Comparison of ENCODE assay signal across 1 cellular context in genomic region chr7:13414661-13415105, GRCh38.
TF ChIP-seq lines count a peak whose summit lies in the region.

No MANE protein-coding gene starts in this region.

TF ChIP-seq in K562, 482 proteins besides CTCF, POLR2A, EP300 and RAD21 (continued from another document):
- TF ChIP-seq ZNF277 (CRISPR knock-in tag; IDR thresholded peaks at IDR 0.05; ENCODE audit: borderline replicate concordance) = no peak
- TF ChIP-seq NR2C1 (IDR thresholded peaks at IDR 0.05) = no peak
- TF ChIP-seq NR2C1 (tag; IDR thresholded peaks at IDR 0.05) = no peak
TF ChIP-seq in K562: peak in this region for 5.
